ENCODE assay signal across 28 cellular contexts in the genomic region with DNA sequence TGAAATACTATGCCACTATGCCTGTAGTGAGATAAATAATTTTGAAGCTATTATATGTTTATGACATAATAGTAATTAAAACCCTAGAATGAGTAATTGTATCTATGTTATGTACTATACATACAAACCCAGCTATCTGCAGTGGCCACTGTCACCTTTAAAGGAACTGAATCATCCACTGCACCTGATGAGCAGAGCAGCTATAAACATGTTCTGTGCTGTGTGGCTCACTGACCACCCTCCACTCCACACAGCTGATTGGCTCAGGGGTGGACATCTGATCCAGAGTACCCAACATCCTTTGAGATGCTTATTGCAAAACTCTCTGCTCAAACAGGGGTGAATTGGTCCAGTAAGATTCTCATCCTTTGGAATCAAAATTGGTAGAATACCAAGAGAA.
"Had no signal": no experiment of that assay in that cellular context is flagged by ENCODE, and none has a peak within 500 bp of the region (broad histone marks: within the 10 kb centered on the region; RNA-seq: fewer than 3 reads in every experiment).

No MANE protein-coding gene starts in this region.

- ATAC-seq: activated naive CD8-positive, alpha-beta T cell treated with anti-CD3 and anti-CD28 coated beads, Interleukin-2, amount 50 U/mL, for 24 hours; activated T-cell treated with anti-CD3 and anti-CD28 coated beads, Interleukin-2, amount 50 U/mL, for 72 hours; esophagus mucosa; right lobe of liver; stimulated activated memory B cell treated with anti-CD40 and anti-IgM and Interleukin-4, amounts not matched to agents 10 μg/mL and 1 μg/mL and 100 μg/mL, for 72 hours; T-cell had no signal

- H2AFZ ChIP-seq: hepatocyte had no signal

- H3K4me3 ChIP-seq: hepatocyte, left ventricle myocardium inferior, right lobe of liver, skin epidermis, testis, vagina had no signal

- H3K4me1 Mint-ChIP-seq: nephron progenitor cell had no signal

- H3K4me2 ChIP-seq: hepatocyte had no signal

- DNase-seq: activated CD4-positive, alpha-beta T cell treated with anti-CD3 and anti-CD28 coated beads for 1 hour; activated CD4-positive, alpha-beta T cell treated with anti-CD3 and anti-CD28 coated beads, Interleukin-2, amount 50 U/mL, for 4 hours; activated effector memory CD4-positive, alpha-beta T cell treated with Interleukin-2 at 50 U/mL for 16 hours; activated naive CD4-positive, alpha-beta T cell treated with anti-CD3 and anti-CD28 coated beads, Interleukin-2, amount 50 U/mL, for 16 hours; activated naive CD8-positive, alpha-beta T cell treated with anti-CD3 and anti-CD28 coated beads, Interleukin-2, amount 50 U/mL, for 24 hours; activated T-cell treated with anti-CD3 and anti-CD28 coated beads, Interleukin-2, amount 50 U/mL, for 72 hours; caudate nucleus; dermis blood vessel endothelial cell; effector CD8-positive, alpha-beta T cell; glutamatergic neuron; immature natural killer cell; kidney glomerular epithelial cell; left ventricle myocardium inferior; nephron progenitor cell; nucleus accumbens; right lobe of liver; stimulated activated CD4-positive, alpha-beta T cell treated with anti-CD3 and anti-CD28 coated beads, Interleukin-2, amount 100 ng/mL, for 24 hours; T-cell; testis had no signal

- H3K27ac Mint-ChIP-seq: activated naive CD8-positive, alpha-beta T cell treated with anti-CD3 and anti-CD28 coated beads, Interleukin-2, amount 50 U/mL, for 24 hours; activated T-cell treated with anti-CD3 and anti-CD28 coated beads, Interleukin-2, amount 50 U/mL, for 72 hours; immature natural killer cell; nephron progenitor cell; stimulated activated memory B cell treated with anti-CD40 and anti-IgM and Interleukin-4, amounts not matched to agents 10 μg/mL and 1 μg/mL and 100 μg/mL, for 72 hours; T-cell; T-helper 2 cell treated with Interferon-gamma antibody and Interleukin-4, amounts not matched to agents 5 μg/mL and 100 μg/mL, for 36 hours; type B pancreatic cell had no signal

- H3K27ac ChIP-seq: left ventricle myocardium inferior, right lobe of liver, skin epidermis, testis, vagina, VCaP had no signal

- H3K4me3 Mint-ChIP-seq: activated naive CD8-positive, alpha-beta T cell treated with anti-CD3 and anti-CD28 coated beads, Interleukin-2, amount 50 U/mL, for 24 hours; activated T-cell treated with anti-CD3 and anti-CD28 coated beads, Interleukin-2, amount 50 U/mL, for 72 hours; immature natural killer cell; nephron progenitor cell; stimulated activated memory B cell treated with anti-CD40 and anti-IgM and Interleukin-4, amounts not matched to agents 10 μg/mL and 1 μg/mL and 100 μg/mL, for 72 hours; T-cell; T-helper 2 cell treated with Interferon-gamma antibody and Interleukin-4, amounts not matched to agents 5 μg/mL and 100 μg/mL, for 36 hours; type B pancreatic cell had no signal

- H3K36me3 ChIP-seq: left ventricle myocardium inferior, right lobe of liver, vagina had no signal

- H3K27me3 Mint-ChIP-seq: stimulated activated memory B cell treated with anti-CD40 and anti-IgM and Interleukin-4, amounts not matched to agents 10 μg/mL and 1 μg/mL and 100 μg/mL, for 72 hours had no signal

- H3K9me3 Mint-ChIP-seq: activated naive CD8-positive, alpha-beta T cell treated with anti-CD3 and anti-CD28 coated beads, Interleukin-2, amount 50 U/mL, for 24 hours; immature natural killer cell; nephron progenitor cell; stimulated activated memory B cell treated with anti-CD40 and anti-IgM and Interleukin-4, amounts not matched to agents 10 μg/mL and 1 μg/mL and 100 μg/mL, for 72 hours; T-cell; T-helper 2 cell treated with Interferon-gamma antibody and Interleukin-4, amounts not matched to agents 5 μg/mL and 100 μg/mL, for 36 hours; type B pancreatic cell had no signal

- H3K27me3 ChIP-seq: right lobe of liver, testis, vagina had no signal

- H3K4me1 ChIP-seq: testis had no signal

- H3K36me3 Mint-ChIP-seq: stimulated activated memory B cell treated with anti-CD40 and anti-IgM and Interleukin-4, amounts not matched to agents 10 μg/mL and 1 μg/mL and 100 μg/mL, for 72 hours; type B pancreatic cell had no signal

- H3K9me3 ChIP-seq: left ventricle myocardium inferior, right lobe of liver, testis, vagina had no signal

- H3K79me2 ChIP-seq: hepatocyte had no signal

- FAIRE-seq: frontal cortex had no signal
